ENCODE assay signal across 8 cellular contexts in the genomic region with DNA sequence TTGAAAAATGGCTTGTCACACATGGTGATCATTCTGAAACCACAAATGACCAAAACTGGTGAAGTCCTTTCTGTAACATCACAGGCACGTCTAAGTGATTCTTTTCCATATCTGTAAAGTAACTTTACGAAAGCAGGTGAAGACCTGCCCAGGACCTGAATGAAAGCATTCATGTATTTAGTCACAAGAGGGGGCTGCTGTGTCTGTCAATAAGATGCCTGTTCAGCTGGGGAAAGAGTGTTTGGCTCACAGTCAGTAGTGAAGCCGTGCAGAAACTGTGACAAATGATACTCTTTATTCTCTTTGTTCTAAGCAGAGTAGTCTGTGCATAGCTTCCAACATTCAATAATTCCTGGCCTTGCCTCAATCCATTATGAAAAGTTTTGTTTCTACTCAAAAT.
A peak's percentile ranks its signal among the peaks of the same experiment; 100 is the strongest.
DNase-seq lines count a peak whose midpoint lies in the region; ATAC-seq and TF ChIP-seq lines count a peak whose summit lies in the region.

No MANE protein-coding gene starts in this region.

- CTCF ChIA-PET in MCF 10A (lab: Yijun Ruan, JAX), result interaction anchor here (0.7 to 2.1 kb wide), 4 partner anchors 11 to 129 kb away, joined by 3 to 10 read pairs (median 4); no protein-coding TSS in a partner anchor
- CTCF ChIA-PET in activated CD8-positive, alpha-beta T cell treated with anti-CD3 and anti-CD28 coated beads, Interleukin-2, amount 10 ng/mL, durations not matched to agents 7 days and 5 days (lab: Charles Lee), result interaction anchor here (0.7 to 3.8 kb wide), 24 partner anchors 12 to 523 kb away, joined by 3 to 50 read pairs (median 6); no protein-coding TSS in a partner anchor

- H3K4me1 ChIP-seq in breast epithelium, result no peaks in the 10 kb centered on the region

- peak; percentile 94 for ATAC-seq in activated CD8-positive, alpha-beta T cell treated with anti-CD3 and anti-CD28 coated beads, Interleukin-2, amount 10 ng/mL, durations not matched to agents 7 days and 5 days
- no peak for ATAC-seq in HG02981 (IDR thresholded peaks at IDR 0.05; ENCODE audit: unreplicated experiment)

- peak; percentile 33 for TF ChIP-seq CTCF in MCF 10A (IDR thresholded peaks at IDR 0.05; ENCODE audit: unreplicated experiment)
- no peak for TF ChIP-seq CTCF in breast epithelium (IDR thresholded peaks at IDR 0.05)

- H3K36me3 ChIP-seq in breast epithelium, result no peaks in the 10 kb centered on the region

- no peak for TF ChIP-seq POLR2A in breast epithelium (IDR thresholded peaks at IDR 0.05)

- intact Hi-C loops in MCF 10A (cut with micrococcal nuclease), result no loop called here
- intact Hi-C loops in breast epithelium (cut with DNase I; ENCODE audit: low total_unique reads), result no loop called here

- H3K9me3 Mint-ChIP-seq in MCF 10A (ENCODE audit: unreplicated experiment), result no peaks in the 10 kb centered on the region
- no peaks in the 10 kb centered on the region for H3K9me3 Mint-ChIP-seq in activated CD8-positive, alpha-beta T cell treated with anti-CD3 and anti-CD28 coated beads, Interleukin-2, amount 10 ng/mL, durations not matched to agents 7 days and 5 days (ENCODE audit: insufficient read depth)

- no peak overlapping the region for H3K27ac ChIP-seq in breast epithelium

- H3K4me3 ChIP-seq in breast epithelium, result no peak overlapping the region

- H3K9me3 ChIP-seq in breast epithelium, result no peaks in the 10 kb centered on the region

- BruUV-seq in MCF 10A (replicated peaks; lab: Mats Ljungman, UMichigan), result no TSS peak

- DNase-seq in MCF 10A (ENCODE audit: unreplicated experiment) (peak; percentile 41), breast epithelium (ENCODE audit: low spot score in 2 of 2) (no peak), HuH-7 (ENCODE audit: low spot score) (peak; percentile 11), left kidney (ENCODE audit: low read depth, low spot score) (peak; percentile 74), mesenteric fat pad (ENCODE audit: low spot score) (no peak), EL (no peak)
- DNase-seq in activated CD8-positive, alpha-beta T cell treated with anti-CD3 and anti-CD28 coated beads, Interleukin-2, amount 10 ng/mL, durations not matched to agents 7 days and 5 days, result peak; percentile 65

- no peak overlapping the region for H3K27ac Mint-ChIP-seq in MCF 10A (ENCODE audit: low read depth, unreplicated experiment)
- H3K27ac Mint-ChIP-seq in activated CD8-positive, alpha-beta T cell treated with anti-CD3 and anti-CD28 coated beads, Interleukin-2, amount 10 ng/mL, durations not matched to agents 7 days and 5 days, result peak overlapping the region; percentile 87

- no peaks in the 10 kb centered on the region for H3K36me3 Mint-ChIP-seq in MCF 10A (ENCODE audit: insufficient read depth, unreplicated experiment)
- H3K36me3 Mint-ChIP-seq in activated CD8-positive, alpha-beta T cell treated with anti-CD3 and anti-CD28 coated beads, Interleukin-2, amount 10 ng/mL, durations not matched to agents 7 days and 5 days (ENCODE audit: low read depth), result peaks cover 1% of the 10 kb centered on the region

- no peaks in the 10 kb centered on the region for H3K27me3 ChIP-seq in breast epithelium

- H3K4me3 Mint-ChIP-seq in MCF 10A (ENCODE audit: unreplicated experiment), result no peak overlapping the region
- H3K4me3 Mint-ChIP-seq in activated CD8-positive, alpha-beta T cell treated with anti-CD3 and anti-CD28 coated beads, Interleukin-2, amount 10 ng/mL, durations not matched to agents 7 days and 5 days, result peak overlapping the region; percentile 61

- H3K4me1 Mint-ChIP-seq in MCF 10A (ENCODE audit: insufficient read depth, unreplicated experiment), result no peaks in the 10 kb centered on the region
- peaks cover 49% of the 10 kb centered on the region for H3K4me1 Mint-ChIP-seq in activated CD8-positive, alpha-beta T cell treated with anti-CD3 and anti-CD28 coated beads, Interleukin-2, amount 10 ng/mL, durations not matched to agents 7 days and 5 days (ENCODE audit: low read depth)

- peaks cover 94% of the 10 kb centered on the region for H3K27me3 Mint-ChIP-seq in MCF 10A (ENCODE audit: insufficient read depth, unreplicated experiment)
- peaks cover 2% of the 10 kb centered on the region for H3K27me3 Mint-ChIP-seq in activated CD8-positive, alpha-beta T cell treated with anti-CD3 and anti-CD28 coated beads, Interleukin-2, amount 10 ng/mL, durations not matched to agents 7 days and 5 days (ENCODE audit: low read depth)

- POLR2A ChIA-PET in MCF 10A (lab: Yijun Ruan, JAX), result no interaction called here
- POLR2A ChIA-PET in activated CD8-positive, alpha-beta T cell treated with anti-CD3 and anti-CD28 coated beads, Interleukin-2, amount 10 ng/mL, durations not matched to agents 7 days and 5 days (lab: Charles Lee), result interaction anchor here (0.6 to 1.7 kb wide), 2 partner anchors 474 to 503 kb away, joined by 3 to 6 read pairs; no protein-coding TSS in a partner anchor

Comparison
In these comparisons a context has a peak if more than half of its experiments do, and no peak if none do; other contexts are left out.
1. DNase-seq: peak in MCF 10A (single experiment), HuH-7 (single experiment), activated CD8-positive, alpha-beta T cell treated with anti-CD3 and anti-CD28 coated beads, Interleukin-2, amount 10 ng/mL, durations not matched to agents 7 days and 5 days (single experiment) and left kidney (single experiment); none in breast epithelium (0 of 2), mesenteric fat pad (single experiment) and EL (single experiment).